ENCODE assay signal across 8 cellular contexts in genomic region chr19:55088021-55088451, GRCh38. TPM values are rescaled to one million over a fixed set of nuclear protein-coding genes. Genes with fewer than 3 reads are reported as not detected.
DNase-seq lines count a peak whose midpoint lies in the region; ATAC-seq and TF ChIP-seq lines count a peak whose summit lies in the region.

No MANE protein-coding gene starts in this region.

- H3F3A ChIP-seq in PC-3 (ENCODE audit: low read length, unreplicated experiment) = no peaks in the 10 kb centered on the region

- H3K9ac ChIP-seq in iPS-20b (ENCODE audit: low read depth, low read length) = peak overlapping the region; percentile 75; the same call in 1 of the 2 replicates
- no peak overlapping the region for H3K9ac ChIP-seq in PC-3 (ENCODE audit: low read length)

- H3K79me2 ChIP-seq in PC-3 (ENCODE audit: low read length) = no peaks in the 10 kb centered on the region

- H3K36me3 ChIP-seq in iPS-20b (ENCODE audit: insufficient read depth, low read depth, low read length) (peaks cover 14% of the 10 kb centered on the region; the same call in 1 of the 2 replicates), PC-3 (ENCODE audit: low read depth, low read length) (peaks cover 16% of the 10 kb centered on the region; the same call in 1 of the 2 replicates)

- H3K4me1 ChIP-seq in iPS-20b (ENCODE audit: insufficient read depth, low read length) (peaks cover 13% of the 10 kb centered on the region), PC-3 (ENCODE audit: insufficient read depth, low read length) (no peaks in the 10 kb centered on the region)

- no TSS peak for BruUV-seq in PC-3 (replicated peaks; lab: Mats Ljungman, UMichigan)

- H3K4me3 ChIP-seq in iPS-20b (ENCODE audit: low read length) = peak overlapping the region; percentile 83
- no peak overlapping the region for H3K4me3 ChIP-seq in PC-3 (ENCODE audit: low read length)

- H3K4me2 ChIP-seq in PC-3 (ENCODE audit: low read length) = no peak overlapping the region

- CTCF ChIA-PET in PC-3 (lab: Charles Lee) = interaction anchor here (0.6 kb wide), 2 partner anchors 53 to 175 kb away, joined by 4 to 14 read pairs; no protein-coding TSS in a partner anchor

- intact Hi-C loops in PC-3 (cut with micrococcal nuclease) = no loop called here

- H3K9me2 ChIP-seq in PC-3 (replicated peaks; ENCODE audit: low read length) = no peaks in the 10 kb centered on the region

- H3K9me3 ChIP-seq in iPS-20b (ENCODE audit: insufficient read depth, low read depth, low read length) (no peaks in the 10 kb centered on the region), PC-3 (ENCODE audit: low read length) (no peaks in the 10 kb centered on the region)

- no peaks in the 10 kb centered on the region for H4K20me1 ChIP-seq in PC-3 (ENCODE audit: low read length)

- no peak for ATAC-seq in stimulated activated effector memory CD8-positive, alpha-beta T cell treated with anti-CD3 and anti-CD28 coated beads, Interleukin-12 subunit alpha, Interleukin-12 subunit beta, amount 100 ng/mL, for 72 hours
- ATAC-seq in PC-3 (no peak), GM21825 (IDR thresholded peaks at IDR 0.05; ENCODE audit: unreplicated experiment) (no peak)

- peaks cover 26% of the 10 kb centered on the region for H3K36me3 Mint-ChIP-seq in stimulated activated effector memory CD8-positive, alpha-beta T cell treated with anti-CD3 and anti-CD28 coated beads, Interleukin-12 subunit alpha, Interleukin-12 subunit beta, amount 100 ng/mL, for 72 hours

- H3K27ac Mint-ChIP-seq in stimulated activated effector memory CD8-positive, alpha-beta T cell treated with anti-CD3 and anti-CD28 coated beads, Interleukin-12 subunit alpha, Interleukin-12 subunit beta, amount 100 ng/mL, for 72 hours = peak overlapping the region; percentile 69

- no peak for TF ChIP-seq CTCF in VCaP (conservative IDR thresholded peaks at IDR 0.05)
- no peak for TF ChIP-seq CTCF in PC-3 (conservative IDR thresholded peaks at IDR 0.05; ENCODE audit: low read depth, low read length)

- H3K4me3 Mint-ChIP-seq in stimulated activated effector memory CD8-positive, alpha-beta T cell treated with anti-CD3 and anti-CD28 coated beads, Interleukin-12 subunit alpha, Interleukin-12 subunit beta, amount 100 ng/mL, for 72 hours = peak overlapping the region; percentile 60

- POLR2A ChIA-PET in PC-3 (lab: Charles Lee; ENCODE audit: unreplicated experiment) = no interaction called here

- H3K27me3 ChIP-seq in iPS-20b (ENCODE audit: insufficient read depth, low read length) (peaks cover 37% of the 10 kb centered on the region), PC-3 (ENCODE audit: low read length) (no peaks in the 10 kb centered on the region)

- peak; percentile 53 for DNase-seq in activated CD8-positive, alpha-beta memory T cell treated with anti-CD3 and anti-CD28 coated beads for 24 hours
- no peak for DNase-seq in activated CD8-positive, alpha-beta memory T cell treated with anti-CD3 and anti-CD28 coated beads, Interleukin-2, amount 50 U/mL, for 4 hours
- DNase-seq in stimulated activated effector memory CD8-positive, alpha-beta T cell treated with anti-CD3 and anti-CD28 coated beads, Interleukin-12 subunit alpha, Interleukin-12 subunit beta, amount 100 ng/mL, for 72 hours (ENCODE audit: low spot score in 2 of 2) = no peak
- DNase-seq in NCI-H2196 treated with DMSO at 0.1 percent for 48 hours (lab: John Stamatoyannopoulos, UW; ENCODE audit: unreplicated experiment) (no peak), PC-3 (no peak)

- no peaks in the 10 kb centered on the region for H3K9me3 Mint-ChIP-seq in stimulated activated effector memory CD8-positive, alpha-beta T cell treated with anti-CD3 and anti-CD28 coated beads, Interleukin-12 subunit alpha, Interleukin-12 subunit beta, amount 100 ng/mL, for 72 hours

- H3K27ac ChIP-seq in VCaP (0 out of 2 replicates have a peak overlapping the region, but pooled peaks have one; percentile 23), iPS-20b (ENCODE audit: low read length) (no peak overlapping the region), PC-3 (ENCODE audit: low read length) (no peak overlapping the region)

- peaks cover 30% of the 10 kb centered on the region for H3K4me1 Mint-ChIP-seq in stimulated activated effector memory CD8-positive, alpha-beta T cell treated with anti-CD3 and anti-CD28 coated beads, Interleukin-12 subunit alpha, Interleukin-12 subunit beta, amount 100 ng/mL, for 72 hours

- no peak overlapping the region for H2AFZ ChIP-seq in PC-3 (ENCODE audit: low read length)

RNA-seq across cellular contexts. Expression of gene EPS8L1, which starts 12.4 kb away (rescaled TPM):
- 75.3 and 75.8 TPM in 2 replicates for total RNA-seq in PC-3 (2014; rRNA removed)

RNA-seq across cellular contexts. Expression of gene RDH13, which starts 25.1 kb away (rescaled TPM):
- total RNA-seq in PC-3 (2014; rRNA removed) = 80.4 and 85.7 TPM in 2 replicates

RNA-seq across cellular contexts. Expression of gene PPP1R12C, which starts 29.4 kb away (rescaled TPM):
- 136 and 180 TPM in 2 replicates for total RNA-seq in PC-3 (2014; rRNA removed)

RNA-seq across cellular contexts. Expression of gene GP6, which starts 50.0 kb away (rescaled TPM):
- total RNA-seq in PC-3 (2014; rRNA removed) = 0.58 TPM in 1 of 2 replicates, not detected in the other
